ENCODE assay signal across 29 cellular contexts in the genomic region with DNA sequence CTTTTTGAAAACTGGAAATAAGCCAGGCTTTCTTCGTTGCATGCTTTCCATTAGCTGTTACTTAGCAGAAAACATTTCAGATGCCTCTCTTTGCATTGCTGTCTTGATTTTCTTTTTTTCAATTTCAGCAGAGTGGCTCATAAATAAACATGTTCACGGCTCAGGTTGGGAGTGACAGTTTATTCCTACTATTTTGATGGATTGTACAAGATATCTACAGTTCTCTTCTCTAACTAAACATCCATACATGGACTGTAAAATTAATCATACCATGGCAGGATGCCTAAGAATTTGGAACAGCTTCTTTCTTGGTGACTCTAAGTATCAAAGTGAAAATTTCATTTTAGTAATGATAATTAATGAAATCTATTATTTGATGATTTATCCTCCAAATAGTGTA.
"Had no signal": no experiment of that assay in that cellular context is flagged by ENCODE, and none has a peak within 500 bp of the region (broad histone marks: within the 10 kb centered on the region; RNA-seq: fewer than 3 reads in every experiment).

No MANE protein-coding gene starts in this region.

- H3K36me3 Mint-ChIP-seq: immature natural killer cell; mesothelial cell of epicardium; naive B cell; stimulated activated naive B cell treated with anti-CD40 and anti-IgM and Interleukin-4, amounts not matched to agents 10 μg/mL and 1 μg/mL and 100 μg/mL, for 72 hours had no signal

- DNase-seq: hippocampal formation; immature natural killer cell; kidney; left colon; left lung; lower lobe of right lung; mammary epithelial cell; mesendoderm; naive B cell; natural killer cell; nephron progenitor cell; ovary; right lobe of liver; stimulated activated CD4-positive, alpha-beta T cell treated with anti-CD3 and anti-CD28 coated beads, Interleukin-2, amount 100 ng/mL, for 24 hours; stimulated activated CD4-positive, alpha-beta T cell treated with anti-CD3 and anti-CD28 coated beads, Interleukin-4, amount 100 ng/mL, for 1 hour; stimulated activated naive B cell treated with anti-CD40 and anti-IgM and Interleukin-4, amounts not matched to agents 10 μg/mL and 1 μg/mL and 100 μg/mL, for 72 hours; stimulated activated naive CD8-positive, alpha-beta T cell treated with anti-CD3 and anti-CD28 coated beads, Interleukin-15, Interleukin-2, amounts not matched to agents 100 U/mL and 50 U/mL, for 24 hours; stomach; tibial artery; trophoblast cell; upper lobe of right lung had no signal

- H3K27ac Mint-ChIP-seq: immature natural killer cell; mesothelial cell of epicardium; naive B cell; natural killer cell; nephron progenitor cell; progenitor cell of endocrine pancreas; stimulated activated naive B cell treated with anti-CD40 and anti-IgM and Interleukin-4, amounts not matched to agents 10 μg/mL and 1 μg/mL and 100 μg/mL, for 72 hours had no signal

- H3K4me1 Mint-ChIP-seq: immature natural killer cell; mesothelial cell of epicardium; naive B cell; natural killer cell; nephron progenitor cell; stimulated activated naive B cell treated with anti-CD40 and anti-IgM and Interleukin-4, amounts not matched to agents 10 μg/mL and 1 μg/mL and 100 μg/mL, for 72 hours had no signal

- H3K4me1 ChIP-seq: left lung, lower lobe of right lung, right atrium auricular region, right lobe of liver, stomach, suprapubic skin, tibial artery, upper lobe of right lung had no signal

- H3K27me3 Mint-ChIP-seq: naive B cell; progenitor cell of endocrine pancreas; stimulated activated naive B cell treated with anti-CD40 and anti-IgM and Interleukin-4, amounts not matched to agents 10 μg/mL and 1 μg/mL and 100 μg/mL, for 72 hours had no signal

- H3K9me3 ChIP-seq: lower lobe of right lung, ovary, right atrium auricular region, right lobe of liver, suprapubic skin, tibial artery, upper lobe of right lung had no signal

- H3K4me3 ChIP-seq: left lung, lower lobe of right lung, ovary, right atrium auricular region, right lobe of liver, smooth muscle cell, stomach, suprapubic skin, thoracic aorta, tibial artery, upper lobe of right lung had no signal

- FAIRE-seq: islet of Langerhans, kidney, urothelium cell line had no signal

- H3K4me3 Mint-ChIP-seq: immature natural killer cell; mesothelial cell of epicardium; naive B cell; natural killer cell; nephron progenitor cell; stimulated activated naive B cell treated with anti-CD40 and anti-IgM and Interleukin-4, amounts not matched to agents 10 μg/mL and 1 μg/mL and 100 μg/mL, for 72 hours had no signal

- ATAC-seq: left colon; left lung; lower lobe of right lung; natural killer cell; right lobe of liver; stimulated activated naive B cell treated with anti-CD40 and anti-IgM and Interleukin-4, amounts not matched to agents 10 μg/mL and 1 μg/mL and 100 μg/mL, for 72 hours; stimulated activated naive CD8-positive, alpha-beta T cell treated with anti-CD3 and anti-CD28 coated beads, Interleukin-15, Interleukin-2, amounts not matched to agents 100 U/mL and 50 U/mL, for 24 hours; upper lobe of right lung had no signal

- H3K36me3 ChIP-seq: left lung, lower lobe of right lung, ovary, right atrium auricular region, right lobe of liver, stomach, suprapubic skin, thoracic aorta, tibial artery, upper lobe of right lung had no signal

- H3K4me2 ChIP-seq: smooth muscle cell had no signal

- H3K27me3 ChIP-seq: left lung, ovary, right atrium auricular region, right lobe of liver, stomach, suprapubic skin, tibial artery, upper lobe of right lung had no signal

- H3K27ac ChIP-seq: left lung, lower lobe of right lung, ovary, right atrium auricular region, right lobe of liver, stomach, suprapubic skin, thoracic aorta, tibial artery, upper lobe of right lung had no signal
